ENCODE assay signal across 19 cellular contexts in the genomic region with DNA sequence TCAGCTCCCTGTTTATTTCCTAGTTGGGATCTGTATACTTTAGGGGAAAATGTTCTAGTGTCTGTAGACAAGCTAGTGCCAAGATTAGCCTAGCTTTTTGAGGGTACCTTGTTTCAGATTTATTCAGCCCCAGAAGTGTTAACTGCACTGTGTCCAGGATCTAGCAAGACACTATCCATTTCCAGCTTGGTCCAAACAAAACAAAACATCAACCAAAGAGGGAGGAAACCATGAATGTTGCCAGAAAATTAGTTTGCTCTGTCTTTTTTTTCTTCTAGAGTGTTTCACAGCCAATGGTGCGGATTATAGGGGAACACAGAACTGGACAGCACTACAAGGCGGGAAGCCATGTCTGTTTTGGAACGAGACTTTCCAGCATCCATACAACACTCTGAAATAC. TPM values are rescaled to one million over a fixed set of nuclear protein-coding genes. Genes with fewer than 3 reads are reported as not detected.
DNase-seq lines count a peak whose midpoint lies in the region; ATAC-seq and TF ChIP-seq lines count a peak whose summit lies in the region.
"Had no signal": no experiment of that assay in that cellular context is flagged by ENCODE, and none has a peak within 500 bp of the region (broad histone marks: within the 10 kb centered on the region; RNA-seq: fewer than 3 reads in every experiment).

No MANE protein-coding gene starts in this region.

- DNase-seq in amniotic stem cell (lab: John Stamatoyannopoulos, UW) (peak; percentile 1), fibroblast of the aortic adventitia (ENCODE audit: low read depth) (peak; percentile 85), nephron progenitor cell (no peak), transverse colon (no peak), HPDE6-E6E7 (ENCODE audit: extremely low spot score) (no peak), occipital lobe (lab: John Stamatoyannopoulos, UW) (no peak), erythroblast (lab: John Stamatoyannopoulos, UW) (no peak)
- DNase-seq: activated CD4-positive, CD25-positive, alpha-beta regulatory T cell treated with anti-CD3 and anti-CD28 coated beads, Interleukin-2, amount 50 U/mL, for 72 hours; activated CD8-positive, alpha-beta memory T cell treated with anti-CD3 and anti-CD28 coated beads, Interleukin-2, amount 50 U/mL, for 48 hours; activated naive CD4-positive, alpha-beta T cell treated with anti-CD3 and anti-CD28 coated beads, Interleukin-2, amount 50 U/mL, for 16 hours; C1 segment of cervical spinal cord; GOT3; MV-4-11; NK-92 treated with Interleukin-12 subunit alpha and Interleukin-12 subunit beta, amount 100 ng/mL, for 24 hours; retina; stimulated activated CD4-positive, alpha-beta T cell treated with anti-CD3 and anti-CD28 coated beads, Interleukin-4, amount 100 ng/mL, for 4 hours had no signal

- H3K4me3 Mint-ChIP-seq in nephron progenitor cell, result no peak overlapping the region

- no peaks in the 10 kb centered on the region for H3K27me3 ChIP-seq in transverse colon

- H3K27ac Mint-ChIP-seq in nephron progenitor cell, result peak overlapping the region; percentile 67

- in situ Hi-C loops in transverse colon (cut with MboI; ENCODE audit: low pct_ligation_motif_present in 1 of 4, low pct_unique_long_range_greater_than_20kb in 1 of 4, low sequenced_read_pairs in 3 of 4), result no loop called here

- H3K9me3 ChIP-seq in transverse colon, result no peaks in the 10 kb centered on the region

- H3K27ac ChIP-seq in transverse colon, result peak overlapping the region; percentile 11 to 52 (median 38)

- TF ChIP-seq CTCF in fibroblast of the aortic adventitia (IDR thresholded peaks at IDR 0.05; ENCODE audit: insufficient read depth, low read length), result no peak
- TF ChIP-seq CTCF in nephron progenitor cell (IDR thresholded peaks at IDR 0.05), result no peak
- TF ChIP-seq CTCF in transverse colon (IDR thresholded peaks at IDR 0.05), result no peak

- H3K4me1 ChIP-seq in transverse colon, result peaks cover 0 to 19% (median 10%) of the 10 kb centered on the region in 4 donors

- TF ChIP-seq POLR2A in transverse colon (IDR thresholded peaks at IDR 0.05) (no peak), erythroblast (IDR thresholded peaks at IDR 0.05; ENCODE audit: low read length) (no peak)

- H3K9me3 Mint-ChIP-seq in nephron progenitor cell, result no peaks in the 10 kb centered on the region

- ATAC-seq in HG03354 (IDR thresholded peaks at IDR 0.05; ENCODE audit: poor library complexity, severe bottlenecking, unreplicated experiment), result no peak

- 79% methylated on average over 3 of the region's 3 CpGs; no CpG with 5 or more reads in 1 of the 2 donors for WGBS in transverse colon (ENCODE audit: low coverage in 1 of 2), 2 donors

- no peak for TF ChIP-seq EP300 in transverse colon (IDR thresholded peaks at IDR 0.05; ENCODE audit: low read depth)

- H3K4me1 Mint-ChIP-seq in nephron progenitor cell, result peaks cover 78% of the 10 kb centered on the region

- H3K4me3 ChIP-seq in fibroblast of the aortic adventitia (ENCODE audit: low read depth, low read length), result peak overlapping the region; percentile 38
- no peak overlapping the region for H3K4me3 ChIP-seq in transverse colon

- peaks cover 2% of the 10 kb centered on the region for H3K27me3 Mint-ChIP-seq in nephron progenitor cell (ENCODE audit: low read depth, poor library complexity)

- H3K36me3 Mint-ChIP-seq in nephron progenitor cell (ENCODE audit: low read depth), result peaks cover 22% of the 10 kb centered on the region

- intact Hi-C loops in transverse colon (cut with DNase I; ENCODE audit: low total_unique reads), result no loop called here

- H3K36me3 ChIP-seq in transverse colon, result no peaks in the 10 kb centered on the region

RNA-seq across cellular contexts. Expression of gene KREMEN1, which starts 21.1 kb away (rescaled TPM):
- total RNA-seq in fibroblast of the aortic adventitia (ENCODE audit: low replicate concordance), result 2.5 and 5.7 TPM in 2 replicates
- 10 to 100 TPM in 3 of 4 donors, 1 to 10 TPM in 1; 5.2 to 39.2 (median 20.1) TPM for total RNA-seq in transverse colon
- total RNA-seq in occipital lobe, result 18.9 TPM

RNA-seq across cellular contexts. Expression of gene C22orf31, which starts 32.3 kb away (rescaled TPM):
- total RNA-seq in fibroblast of the aortic adventitia (ENCODE audit: low replicate concordance) (not detected in 2 replicates), transverse colon (not detected), occipital lobe (not detected)
- total RNA-seq: myocyte; T-helper 2 cell treated with Interferon-gamma antibody and Interleukin-4, amounts not matched to agents 100 ng/mL and 5 ng/mL, for 36 hours had no signal

Comparison
In these comparisons a context has a peak if more than half of its experiments do, and no peak if none do; other contexts are left out.
1. DNase-seq: peak in amniotic stem cell (single experiment) and fibroblast of the aortic adventitia (single experiment); none in nephron progenitor cell (single experiment), transverse colon (single experiment), HPDE6-E6E7 (single experiment), occipital lobe (single experiment) and erythroblast (0 of 2).